In genomic region chrX:25034889-25035288, GRCh38 we compare ENCODE assay signal across 17 cellular contexts. TPM values are rescaled to one million over a fixed set of nuclear protein-coding genes. Genes with fewer than 3 reads are reported as not detected.
DNase-seq lines count a peak whose midpoint lies in the region; ATAC-seq, FAIRE-seq and TF ChIP-seq lines count a peak whose summit lies in the region.
"Had no signal": no experiment of that assay in that cellular context is flagged by ENCODE, and none has a peak within 500 bp of the region (broad histone marks: within the 10 kb centered on the region; RNA-seq: fewer than 3 reads in every experiment).

No MANE protein-coding gene starts in this region.

- no peaks in the 10 kb centered on the region for H4K20me1 ChIP-seq in K562 (replicated peaks; ENCODE audit: control insufficient read depth, insufficient read depth, low read length)

- no peak overlapping the region for H3K4me2 ChIP-seq in K562 (ENCODE audit: insufficient read depth, low read length)
- H3K4me2 ChIP-seq: KMS-11 had no signal

- H2AFZ ChIP-seq in K562 (ENCODE audit: low read depth, low read length) = no peak overlapping the region

- H3K9ac ChIP-seq in K562 (ENCODE audit: insufficient read depth in 1 of 2, low read depth in 2 of 2, low read length in 2 of 2) = no peak overlapping the region
- H3K9ac ChIP-seq: KMS-11 had no signal

- no peaks in the 10 kb centered on the region for H3K36me3 Mint-ChIP-seq in naive thymus-derived CD4-positive, alpha-beta T cell
- H3K36me3 Mint-ChIP-seq in activated naive CD4-positive, alpha-beta T cell treated with anti-CD3 and anti-CD28 coated beads for 36 hours (ENCODE audit: low read depth) = no peaks in the 10 kb centered on the region
- H3K36me3 Mint-ChIP-seq: brain, memory B cell had no signal

- peaks cover 0 to 2% (median 0%) of the 10 kb centered on the region in 11 donors for H3K9me3 Mint-ChIP-seq in naive thymus-derived CD4-positive, alpha-beta T cell
- no peaks in the 10 kb centered on the region for H3K9me3 Mint-ChIP-seq in activated naive CD4-positive, alpha-beta T cell treated with anti-CD3 and anti-CD28 coated beads for 36 hours
- H3K9me3 Mint-ChIP-seq: activated T-cell treated with anti-CD3 and anti-CD28 coated beads, Interleukin-2, amount 50 U/mL, for 24 hours had no signal

- peak; percentile 37 for DNase-seq in Daoy (ENCODE audit: low read depth)
- DNase-seq in K562 (ENCODE audit: extremely low read depth in 1 of 4, low spot score in 3 of 4) = peak in 1 of 4 experiments; percentile 29
- peak; percentile 30 for DNase-seq in kidney tubule cell (ENCODE audit: low spot score)
- no peak for DNase-seq in naive thymus-derived CD4-positive, alpha-beta T cell
- DNase-seq in activated naive CD4-positive, alpha-beta T cell treated with anti-CD3 and anti-CD28 coated beads for 36 hours = no peak
- no peak for DNase-seq in left lung
- no peak for DNase-seq in inferior parietal cortex (ENCODE audit: extremely low spot score)
- DNase-seq: activated T-cell treated with anti-CD3 and anti-CD28 coated beads, Interleukin-2, amount 50 U/mL, for 24 hours; BE2C; hippocampal formation; NCI-H2029 treated with DMSO at 0.1 percent for 48 hours; stimulated activated naive CD4-positive, alpha-beta T cell had no signal

- TF ChIP-seq EP300 in Ishikawa (IDR thresholded peaks at IDR 0.05; ENCODE audit: borderline replicate concordance) (no peak), K562 (IDR thresholded peaks at IDR 0.05; ENCODE audit: low read length) (no peak)

- no peak for TF ChIP-seq POLR2A in K562 (conservative IDR thresholded peaks at IDR 0.05)

- peaks cover 2 to 3% of the 10 kb centered on the region in 2 experiments; a peak in 3 of 5 replicates for H3K27me3 ChIP-seq in K562 (ENCODE audit: control insufficient read depth in 2 of 2, insufficient read depth in 2 of 2, low read length in 2 of 2)
- H3K27me3 ChIP-seq in naive thymus-derived CD4-positive, alpha-beta T cell (ENCODE audit: control insufficient read depth in 2 of 2, insufficient read depth in 2 of 2, low read length in 2 of 2) = no peaks in the 10 kb centered on the region
- no peaks in the 10 kb centered on the region for H3K27me3 ChIP-seq in left lung
- H3K27me3 ChIP-seq: BE2C had no signal

- no peak for FAIRE-seq in K562 (lab: Jason Lieb, UNC)

- H3K36me3 ChIP-seq in K562 (ENCODE audit: control insufficient read depth, insufficient read depth, low read length) = no peaks in the 10 kb centered on the region
- H3K36me3 ChIP-seq in naive thymus-derived CD4-positive, alpha-beta T cell (ENCODE audit: control insufficient read depth in 2 of 3, insufficient read depth in 3 of 3, low read length in 3 of 3) = no peaks in the 10 kb centered on the region
- H3K36me3 ChIP-seq in left lung = no peaks in the 10 kb centered on the region
- H3K36me3 ChIP-seq: BE2C had no signal

- no TSS peak for BruUV-seq in K562 (replicated peaks; lab: Mats Ljungman, UMichigan)

- WGBS in K562 (ENCODE audit: insufficient coverage, low coverage, missing lambda C conversion rate) = 0% methylated on average over 2 of the region's 3 CpGs

- CTCF ChIA-PET in K562 (lab: Yijun Ruan, JAX; ENCODE audit: low intra/inter-chr PET ratio) = interaction anchor here (0.6 to 2.1 kb wide), 2 partner anchors 109 to 839 kb away, joined by 3 to 7 read pairs; no protein-coding TSS in a partner anchor
- CTCF ChIA-PET in naive thymus-derived CD4-positive, alpha-beta T cell (lab: Charles Lee) = no interaction called here
- CTCF ChIA-PET in activated naive CD4-positive, alpha-beta T cell treated with anti-CD3 and anti-CD28 coated beads for 36 hours (lab: Charles Lee) = no interaction called here

- TF ChIP-seq CTCF in K562 (IDR thresholded peaks at IDR 0.05 in 2 of 3, conservative IDR thresholded peaks at IDR 0.05 in 1 of 3; ENCODE audit: insufficient read depth in 2 of 3, low read depth in 1 of 3, low read length in 3 of 3) = peak; percentile 44 to 61 (median 51); a peak in 5 of 6 replicates
- no peak for TF ChIP-seq CTCF in left lung (IDR thresholded peaks at IDR 0.05)

- H3K9me3 ChIP-seq in K562 (replicated peaks; ENCODE audit: control insufficient read depth, insufficient read depth, low read depth, low read length) (no peaks in the 10 kb centered on the region), left lung (no peaks in the 10 kb centered on the region)
- H3K9me3 ChIP-seq in naive thymus-derived CD4-positive, alpha-beta T cell (ENCODE audit: control insufficient read depth in 2 of 3, low read length in 3 of 3) = no peaks in the 10 kb centered on the region
- H3K9me3 ChIP-seq: BE2C had no signal

- peak; percentile 5; the same call in 1 of the 2 replicates for TF ChIP-seq RAD21 in Ishikawa (IDR thresholded peaks at IDR 0.05; ENCODE audit: low read depth)
- TF ChIP-seq RAD21 in K562 (CRISPR knock-in tag; conservative IDR thresholded peaks at IDR 0.05 in 1 of 2, IDR thresholded peaks at IDR 0.05 in 1 of 2) = peak; percentile 47 to 66; a peak in 3 of 4 replicates

- no peak overlapping the region for H3K27ac ChIP-seq in K562 (ENCODE audit: extremely low read depth, low read depth, low read length)
- H3K27ac ChIP-seq in naive thymus-derived CD4-positive, alpha-beta T cell (ENCODE audit: low read depth, low read length) = no peak overlapping the region
- H3K27ac ChIP-seq in left lung = no peak overlapping the region
- H3K27ac ChIP-seq: KMS-11 had no signal

- H3K4me3 ChIP-seq in K562 (no peak overlapping the region), left lung (no peak overlapping the region)
- H3K4me3 ChIP-seq in naive thymus-derived CD4-positive, alpha-beta T cell (ENCODE audit: low read length) = no peak overlapping the region

- in situ Hi-C loops in K562 (cut with MboI) = loop anchor here (10.0 kb wide), 1 partner anchor 110 kb away; no protein-coding TSS in a partner anchor

- no peaks in the 10 kb centered on the region for H3K4me1 Mint-ChIP-seq in naive thymus-derived CD4-positive, alpha-beta T cell
- H3K4me1 Mint-ChIP-seq in activated naive CD4-positive, alpha-beta T cell treated with anti-CD3 and anti-CD28 coated beads for 36 hours (ENCODE audit: low read depth) = no peaks in the 10 kb centered on the region
- H3K4me1 Mint-ChIP-seq: brain, memory B cell had no signal

- H3K4me3 Mint-ChIP-seq in naive thymus-derived CD4-positive, alpha-beta T cell = no peak overlapping the region
- H3K4me3 Mint-ChIP-seq in activated naive CD4-positive, alpha-beta T cell treated with anti-CD3 and anti-CD28 coated beads for 36 hours = no peak overlapping the region
- H3K4me3 Mint-ChIP-seq: activated T-cell treated with anti-CD3 and anti-CD28 coated beads, Interleukin-2, amount 50 U/mL, for 24 hours; brain; memory B cell had no signal

- POLR2A ChIA-PET in K562 (lab: Yijun Ruan, JAX) = no interaction called here
- POLR2A ChIA-PET in naive thymus-derived CD4-positive, alpha-beta T cell (lab: Charles Lee) = no interaction called here

- peaks cover 0 to 7% (median 2%) of the 10 kb centered on the region in 5 donors for H3K27me3 Mint-ChIP-seq in naive thymus-derived CD4-positive, alpha-beta T cell
- peaks cover 2% of the 10 kb centered on the region for H3K27me3 Mint-ChIP-seq in activated naive CD4-positive, alpha-beta T cell treated with anti-CD3 and anti-CD28 coated beads for 36 hours (ENCODE audit: low read depth)

- ATAC-seq in K562 = peak; percentile 75
- no peak for ATAC-seq in naive thymus-derived CD4-positive, alpha-beta T cell
- ATAC-seq in left lung = no peak

- no peaks in the 10 kb centered on the region for H3K79me2 ChIP-seq in K562 (ENCODE audit: control insufficient read depth, insufficient read depth, low read length)

- H3K27ac Mint-ChIP-seq in naive thymus-derived CD4-positive, alpha-beta T cell = no peak overlapping the region
- no peak overlapping the region for H3K27ac Mint-ChIP-seq in activated naive CD4-positive, alpha-beta T cell treated with anti-CD3 and anti-CD28 coated beads for 36 hours
- H3K27ac Mint-ChIP-seq: activated T-cell treated with anti-CD3 and anti-CD28 coated beads, Interleukin-2, amount 50 U/mL, for 24 hours; brain; memory B cell had no signal

- no peaks in the 10 kb centered on the region for H3K9me1 ChIP-seq in K562 (ENCODE audit: control insufficient read depth, insufficient read depth, low read length)

- H3K4me1 ChIP-seq in K562 (replicated peaks in 1 of 2; ENCODE audit: control insufficient read depth in 2 of 2, insufficient read depth in 2 of 2, low read length in 2 of 2) = no peaks in the 10 kb centered on the region; a peak in 1 of 5 replicates
- no peaks in the 10 kb centered on the region for H3K4me1 ChIP-seq in naive thymus-derived CD4-positive, alpha-beta T cell (ENCODE audit: control insufficient read depth in 2 of 2, insufficient read depth in 2 of 2, low read length in 2 of 2)
- no peaks in the 10 kb centered on the region for H3K4me1 ChIP-seq in left lung
- H3K4me1 ChIP-seq: BE2C had no signal

- intact Hi-C loops in K562 (cut with micrococcal nuclease) (loop anchor here (1.0 kb wide), 1 partner anchor 109 kb away; no protein-coding TSS in a partner anchor), left lung (cut with DNase I) (no loop called here)
- intact Hi-C loops in naive thymus-derived CD4-positive, alpha-beta T cell (cut with micrococcal nuclease) = no loop called here
- intact Hi-C loops in activated naive CD4-positive, alpha-beta T cell treated with anti-CD3 and anti-CD28 coated beads for 36 hours (cut with micrococcal nuclease) = no loop called here

RNA-seq across cellular contexts. Expression of gene ARX, which starts 19.1 kb away (rescaled TPM):
- total RNA-seq in Daoy (2014; rRNA removed; shearing (Covaris generic)) = not detected in 2 replicates
- total RNA-seq in K562 (2011; cell fraction: chromatin; rRNA removed; ENCODE audit: low replicate concordance) = not detected in 2 replicates
- not detected in 2 replicates for total RNA-seq in K562 (2011; cell fraction: nucleolus; rRNA removed)
- not detected in 2 replicates for total RNA-seq in K562 (2011; cell fraction: nucleoplasm; rRNA removed)
- not detected in 2 replicates for total RNA-seq in K562 (2014; rRNA removed)
- not detected in 2 replicates for total RNA-seq in K562 (2014; rRNA removed; fragmentation: Illumina TruSeq; extraction: Trizol)
- not detected in 2 replicates for total RNA-seq in K562 (2015; rRNA removed; fragmentation: Illumina TruSeq; extraction: Trizol)
- not detected in 2 replicates for total RNA-seq in K562 (2021)
- not detected in 2 replicates for polyA plus RNA-seq in K562 (2011; rRNA removed)
- 0.04 TPM in 1 of 2 replicates, not detected in the other for polyA plus RNA-seq in K562 (2011; cell fraction: cytosol; rRNA removed)
- polyA plus RNA-seq in K562 (2011; cell fraction: nucleus; rRNA removed) = not detected in 2 replicates
- polyA plus RNA-seq in K562 (2012) = not detected in 2 replicates
- not detected in 2 replicates for polyA plus RNA-seq in K562 (2014; fragmentation: Illumina TruSeq; extraction: Trizol)
- not detected for polyA plus RNA-seq in K562 (2014; fragmentation: Nextera tagmentation; extraction: Ambion mirVana)
- 0.03 TPM in 1 of 2 replicates, not detected in the other for polyA plus RNA-seq in K562 (2014; rRNA removed)
- polyA minus RNA-seq in K562 (2011; rRNA and poly(A)+ RNA removed) = not detected in 2 replicates
- polyA minus RNA-seq in K562 (2011; cell fraction: cytosol; rRNA and poly(A)+ RNA removed) = not detected in 2 replicates
- polyA minus RNA-seq in K562 (2011; cell fraction: nucleus; rRNA and poly(A)+ RNA removed) = not detected in 2 replicates
- total RNA-seq in naive thymus-derived CD4-positive, alpha-beta T cell = not detected
- polyA plus RNA-seq in naive thymus-derived CD4-positive, alpha-beta T cell = not detected
- total RNA-seq in activated naive CD4-positive, alpha-beta T cell treated with anti-CD3 and anti-CD28 coated beads for 36 hours = not detected
- total RNA-seq in left lung = under 1 TPM in 1 of 2 donors, not detected in 1; 0.26 TPM
- total RNA-seq: posterior vena cava had no signal

Comparison
In these comparisons a context has a peak if more than half of its experiments do, and no peak if none do; other contexts are left out.
1. DNase-seq: peak in Daoy (single experiment) and kidney tubule cell (single experiment); none in naive thymus-derived CD4-positive, alpha-beta T cell (0 of 9), activated naive CD4-positive, alpha-beta T cell treated with anti-CD3 and anti-CD28 coated beads for 36 hours (single experiment), left lung (0 of 2) and inferior parietal cortex (single experiment).
2. CTCF ChIP-seq: peak in K562 (3 of 3); none in left lung (0 of 2).